In genomic region chr14:73211251-73211650, GRCh38 we compare ENCODE assay signal across 1 cellular context.
TF ChIP-seq lines count a peak whose summit lies in the region.

No MANE protein-coding gene starts in this region.

TF ChIP-seq in GM23338, 12 proteins besides CTCF, POLR2A, EP300 and RAD21 (continued from another document):
- TF ChIP-seq ZNF462 (CRISPR knock-in tag; IDR thresholded peaks at IDR 0.05) (no peak), EZH2phosphoT487 (IDR thresholded peaks at IDR 0.05; ENCODE audit: unreplicated experiment) (no peak), CREB1 (CRISPR knock-in tag; IDR thresholded peaks at IDR 0.05; ENCODE audit: low read depth) (no peak), NANOG (IDR thresholded peaks at IDR 0.05; ENCODE audit: borderline replicate concordance) (no peak), ETS1 (IDR thresholded peaks at IDR 0.05) (no peak)
TF ChIP-seq in GM23338: peak in this region for 0.
